In genomic region chr2:18001671-18002070, GRCh38 we compare ENCODE assay signal across 1 cellular context.
TF ChIP-seq lines count a peak whose summit lies in the region.

No MANE protein-coding gene starts in this region.

TF ChIP-seq in HepG2, 621 proteins besides CTCF, POLR2A, EP300 and RAD21 (continued from another document):
- TF ChIP-seq ZNF609 (CRISPR knock-in tag; IDR thresholded peaks at IDR 0.05; ENCODE audit: borderline replicate concordance) (no peak), ZNF275 (CRISPR knock-in tag; IDR thresholded peaks at IDR 0.05; ENCODE audit: borderline replicate concordance) (no peak)
